In genomic region chr5:59593608-59594007, GRCh38 we compare ENCODE assay signal across 1 cellular context.
TF ChIP-seq lines count a peak whose summit lies in the region.

No MANE protein-coding gene starts in this region.

TF ChIP-seq in A549, 52 proteins besides CTCF, POLR2A, EP300 and RAD21 (continued from another document):
- TF ChIP-seq PBX3 (IDR thresholded peaks at IDR 0.05) (no peak), EHF (CRISPR knock-in tag; IDR thresholded peaks at IDR 0.05) (no peak), CBX2 (IDR thresholded peaks at IDR 0.05; ENCODE audit: borderline replicate concordance, low read depth) (no peak), KDM1A (IDR thresholded peaks at IDR 0.05; ENCODE audit: low read depth) (no peak), ZSCAN20 (CRISPR knock-in tag; IDR thresholded peaks at IDR 0.05) (no peak), ATOH8 (CRISPR knock-in tag; IDR thresholded peaks at IDR 0.05; ENCODE audit: low read depth) (no peak), ELK1 (IDR thresholded peaks at IDR 0.05; ENCODE audit: low read depth, low read length) (no peak), JUNB (IDR thresholded peaks at IDR 0.05) (no peak), CHD4 (IDR thresholded peaks at IDR 0.05; ENCODE audit: borderline replicate concordance) (no peak), GATA3 (IDR thresholded peaks at IDR 0.05; ENCODE audit: borderline replicate concordance) (no peak), CBX8 (IDR thresholded peaks at IDR 0.05) (no peak), ESRRA (IDR thresholded peaks at IDR 0.05; ENCODE audit: borderline replicate concordance, low read length) (no peak), CHD2 (IDR thresholded peaks at IDR 0.05; ENCODE audit: low read length, partially characterized antibody) (no peak), ZFP36 (IDR thresholded peaks at IDR 0.05; ENCODE audit: borderline replicate concordance, partially characterized antibody) (no peak)
